In genomic region chr7:90995996-90996395, GRCh38 we compare ENCODE assay signal across 1 cellular context.
TF ChIP-seq lines count a peak whose summit lies in the region.

No MANE protein-coding gene starts in this region.

TF ChIP-seq in WTC11, 78 proteins besides CTCF, POLR2A, EP300 and RAD21 (continued from another document):
- TF ChIP-seq ZNF425 (CRISPR knock-in tag; conservative IDR thresholded peaks at IDR 0.05): no peak
- no peak for TF ChIP-seq ZNF263 (CRISPR knock-in tag; IDR thresholded peaks at IDR 0.05; ENCODE audit: low read depth)
- TF ChIP-seq SOX15 (CRISPR knock-in tag; IDR thresholded peaks at IDR 0.05): no peak
- TF ChIP-seq NR3C1 (CRISPR knock-in tag; conservative IDR thresholded peaks at IDR 0.05; ENCODE audit: low read depth): no peak
- TF ChIP-seq RELA (CRISPR knock-in tag; IDR thresholded peaks at IDR 0.05; ENCODE audit: borderline replicate concordance): no peak
